Comparison of ENCODE assay signal across 24 cellular contexts in the genomic region with DNA sequence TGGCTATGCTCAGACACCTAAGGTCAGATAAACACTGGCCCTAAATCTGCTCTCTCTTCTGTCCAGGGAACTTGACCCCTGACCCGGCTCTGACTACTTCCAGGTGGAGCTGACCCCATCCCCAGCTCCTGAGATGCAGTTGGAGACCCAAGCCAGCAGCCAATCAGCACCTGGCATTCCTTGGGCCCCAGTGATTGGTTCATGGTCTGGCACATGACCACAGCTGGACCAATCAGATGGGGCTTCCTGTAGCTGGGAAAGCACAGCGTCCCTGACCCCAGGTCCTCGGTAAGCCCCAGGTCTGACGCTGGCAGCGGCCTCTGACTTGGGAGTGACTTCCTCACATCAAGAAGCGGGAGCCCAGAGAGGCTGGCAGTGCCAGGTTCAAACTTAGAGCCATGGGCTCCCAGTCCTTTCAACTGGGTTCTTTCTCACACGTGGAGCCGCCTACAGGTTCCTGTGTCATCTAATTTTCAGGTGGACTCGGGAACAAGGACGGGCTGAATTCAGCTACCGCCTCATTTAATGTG.
"Had no signal": no experiment of that assay in that cellular context is flagged by ENCODE, and none has a peak within 500 bp of the region (broad histone marks: within the 10 kb centered on the region; RNA-seq: fewer than 3 reads in every experiment).

No MANE protein-coding gene starts in this region.

- H3K9me3 ChIP-seq: ovary, psoas muscle, right lobe of liver, sigmoid colon, tibial artery, transverse colon, upper lobe of right lung, uterus had no signal

- DNase-seq: naive thymus-derived CD8-positive, alpha-beta T cell; nephron progenitor cell; occipital lobe; ovary; posterior cingulate gyrus; psoas muscle; right cardiac atrium; right lobe of liver; sigmoid colon; small intestine; stimulated activated CD4-positive, alpha-beta T cell treated with anti-CD3 and anti-CD28 coated beads, Interleukin-15, amount 100 ng/mL, for 24 hours; stimulated activated CD4-positive, alpha-beta T cell treated with anti-CD3 and anti-CD28 coated beads, Interleukin-2, amount 100 ng/mL, for 24 hours; stimulated activated CD4-positive, alpha-beta T cell treated with anti-CD3 and anti-CD28 coated beads, Interleukin-2, amount 100 ng/mL, for 48 hours; stimulated activated CD4-positive, alpha-beta T cell treated with anti-CD3 and anti-CD28 coated beads, Interleukin-4, amount 100 ng/mL, for 24 hours; stimulated activated naive B cell treated with anti-CD40 and anti-IgM and Interleukin-4, amounts not matched to agents 10 μg/mL and 1 μg/mL and 100 μg/mL, for 72 hours; stimulated activated naive CD4-positive, alpha-beta T cell treated with Interleukin-2 at 50 U/mL for 16 hours; stomach; tibial artery; transverse colon; upper lobe of right lung; uterus had no signal

- H2AFZ ChIP-seq: parathyroid adenoma had no signal

- H3K79me2 ChIP-seq: parathyroid adenoma had no signal

- H3K4me3 ChIP-seq: ovary, psoas muscle, right lobe of liver, sigmoid colon, stomach, tibial artery, transverse colon, upper lobe of right lung, uterus had no signal

- FAIRE-seq: small intestine had no signal

- H3K27ac ChIP-seq: ovary, parathyroid adenoma, psoas muscle, right lobe of liver, sigmoid colon, stomach, tibial artery, transverse colon, upper lobe of right lung, uterus had no signal

- H3K36me3 ChIP-seq: ovary, right lobe of liver, sigmoid colon, stomach, tibial artery, transverse colon, upper lobe of right lung, uterus had no signal

- H3K27me3 ChIP-seq: ovary, right lobe of liver, sigmoid colon, tibial artery, transverse colon, upper lobe of right lung, uterus had no signal

- ATAC-seq: naive thymus-derived CD8-positive, alpha-beta T cell; natural killer cell treated with Interleukin-12 subunit alpha and Interleukin-12 subunit beta and Interleukin-15 and Interleukin-18, amount 100 ng/mL, for 72 hours; psoas muscle; right cardiac atrium; stimulated activated effector memory CD8-positive, alpha-beta T cell treated with anti-CD3 and anti-CD28 coated beads, Interleukin-12 subunit alpha, Interleukin-12 subunit beta, amount 100 ng/mL, for 72 hours; stimulated activated naive B cell treated with anti-CD40 and anti-IgM and Interleukin-4, amounts not matched to agents 10 μg/mL and 1 μg/mL and 100 μg/mL, for 72 hours; upper lobe of right lung had no signal

- H3K4me1 ChIP-seq: parathyroid adenoma, psoas muscle, right lobe of liver, sigmoid colon, stomach, tibial artery, transverse colon, upper lobe of right lung, uterus had no signal

- H3K9ac ChIP-seq: parathyroid adenoma had no signal
